ENCODE assay signal across 16 cellular contexts in genomic region chr3:155110996-155111901, GRCh38. TPM values are rescaled to one million over a fixed set of nuclear protein-coding genes. Genes with fewer than 3 reads are reported as not detected.
DNase-seq lines count a peak whose midpoint lies in the region; ATAC-seq, FAIRE-seq and TF ChIP-seq lines count a peak whose summit lies in the region.
"Had no signal": no experiment of that assay in that cellular context is flagged by ENCODE, and none has a peak within 500 bp of the region (broad histone marks: within the 10 kb centered on the region; RNA-seq: fewer than 3 reads in every experiment).

No MANE protein-coding gene starts in this region.

- no peaks in the 10 kb centered on the region for H3K36me3 ChIP-seq in mammary epithelial cell (ENCODE audit: insufficient read depth, low read length)
- no peaks in the 10 kb centered on the region for H3K36me3 ChIP-seq in endothelial cell of umbilical vein (ENCODE audit: control insufficient read depth in 2 of 2, extremely low read depth in 1 of 2, insufficient read depth in 2 of 2, low read length in 2 of 2)
- H3K36me3 ChIP-seq in thymus (ENCODE audit: control insufficient read depth, insufficient read depth) = no peaks in the 10 kb centered on the region
- H3K36me3 ChIP-seq in heart left ventricle = no peaks in the 10 kb centered on the region

- H2AFZ ChIP-seq in mammary epithelial cell (ENCODE audit: low read depth, low read length) (no peak overlapping the region), endothelial cell of umbilical vein (ENCODE audit: low read depth, low read length) (no peak overlapping the region)

- no peaks in the 10 kb centered on the region for H3K9me3 Mint-ChIP-seq in MCF 10A (ENCODE audit: unreplicated experiment)
- H3K9me3 Mint-ChIP-seq: activated naive CD4-positive, alpha-beta T cell treated with anti-CD3 and anti-CD28 coated beads for 36 hours had no signal

- H3K4me1 ChIP-seq in mammary epithelial cell (ENCODE audit: insufficient read depth, low read length) (no peaks in the 10 kb centered on the region), endothelial cell of umbilical vein (ENCODE audit: control insufficient read depth, extremely low read depth, insufficient read depth, low read length) (no peaks in the 10 kb centered on the region), thymus (ENCODE audit: control insufficient read depth, insufficient read depth, low read length) (peaks cover 28% of the 10 kb centered on the region), heart left ventricle (no peaks in the 10 kb centered on the region)

- intact Hi-C loops in MCF 10A (cut with micrococcal nuclease) (no loop called here), mammary epithelial cell (cut with micrococcal nuclease) (no loop called here), endothelial cell of umbilical vein (cut with micrococcal nuclease) (no loop called here), heart left ventricle (cut with DNase I) (no loop called here)

- H3K79me2 ChIP-seq in mammary epithelial cell (ENCODE audit: insufficient read depth, low read length) = no peaks in the 10 kb centered on the region
- no peaks in the 10 kb centered on the region for H3K79me2 ChIP-seq in endothelial cell of umbilical vein (ENCODE audit: control insufficient read depth, insufficient read depth, low read length)

- no peaks in the 10 kb centered on the region for H3K9me3 ChIP-seq in mammary epithelial cell (replicated peaks; ENCODE audit: insufficient read depth, low read length)
- H3K9me3 ChIP-seq in endothelial cell of umbilical vein (replicated peaks; ENCODE audit: control insufficient read depth, insufficient read depth, low read length) = no peaks in the 10 kb centered on the region
- no peaks in the 10 kb centered on the region for H3K9me3 ChIP-seq in thymus (ENCODE audit: control insufficient read depth)
- peaks cover 0 to 2% (median 0%) of the 10 kb centered on the region in 12 donors for H3K9me3 ChIP-seq in heart left ventricle

- no peak overlapping the region for H3K4me3 ChIP-seq in mammary epithelial cell (replicated peaks in 1 of 3; ENCODE audit: insufficient read depth in 1 of 3, low read depth in 2 of 3, low read length in 3 of 3)
- no peak overlapping the region for H3K4me3 ChIP-seq in endothelial cell of umbilical vein (replicated peaks in 1 of 3; ENCODE audit: insufficient read depth in 1 of 3, low read depth in 1 of 3, low read length in 3 of 3)
- no peak overlapping the region for H3K4me3 ChIP-seq in thymus (ENCODE audit: low read length)
- no peak overlapping the region for H3K4me3 ChIP-seq in heart left ventricle

- peak overlapping the region; percentile 40 for H3K27ac Mint-ChIP-seq in MCF 10A (ENCODE audit: low read depth, unreplicated experiment)
- H3K27ac Mint-ChIP-seq: activated naive CD4-positive, alpha-beta T cell treated with anti-CD3 and anti-CD28 coated beads for 36 hours had no signal

- H3K27me3 ChIP-seq in mammary epithelial cell (ENCODE audit: insufficient read depth, low read length) (no peaks in the 10 kb centered on the region), endothelial cell of umbilical vein (ENCODE audit: control insufficient read depth in 2 of 2, insufficient read depth in 2 of 2, low read length in 2 of 2) (no peaks in the 10 kb centered on the region), thymus (ENCODE audit: control insufficient read depth, insufficient read depth) (no peaks in the 10 kb centered on the region), heart left ventricle (no peaks in the 10 kb centered on the region)

- no peak for ATAC-seq in heart left ventricle
- no peak for ATAC-seq in GM18870 (IDR thresholded peaks at IDR 0.05; ENCODE audit: unreplicated experiment)

- no peaks in the 10 kb centered on the region for H3K27me3 Mint-ChIP-seq in MCF 10A (ENCODE audit: insufficient read depth, unreplicated experiment)

- dilution Hi-C loops in mammary epithelial cell (cut with HindIII; ENCODE audit: low sequenced_read_pairs) (no loop called here), endothelial cell of umbilical vein (cut with MboI; ENCODE audit: extremely low pct_ligation_motif_present, low sequenced_read_pairs) (no loop called here)

- in situ Hi-C loops in mammary epithelial cell (cut with MboI; ENCODE audit: low sequenced_read_pairs in 2 of 2) = no loop called here

- no peak for DNase-seq in MCF 10A (ENCODE audit: unreplicated experiment)
- DNase-seq in mammary epithelial cell = no peak
- peak; percentile 62 for DNase-seq in NCI-H526 treated with DMSO at 0.1 percent for 48 hours (lab: John Stamatoyannopoulos, UW)
- no peak for DNase-seq in endothelial cell of umbilical vein (ENCODE audit: low read depth, low spot score)
- no peak for DNase-seq in Kasumi-1 (lab: John Stamatoyannopoulos, UW)
- DNase-seq in heart left ventricle = no peak
- DNase-seq: activated CD8-positive, alpha-beta memory T cell treated with anti-CD3 and anti-CD28 coated beads, Interleukin-2, amount 50 U/mL, for 4 hours; activated naive CD4-positive, alpha-beta T cell treated with anti-CD3 and anti-CD28 coated beads for 36 hours; foreskin melanocyte; MV-4-11; NK-92 treated with Interleukin-12 subunit alpha and Interleukin-12 subunit beta, amount 100 ng/mL, for 24 hours; Right ventricle myocardium superior; stimulated activated CD4-positive, alpha-beta T cell treated with anti-CD3 and anti-CD28 coated beads, Interleukin-2, amount 100 ng/mL, for 24 hours; T-helper 9 cell had no signal

- no peak overlapping the region for H3K4me2 ChIP-seq in mammary epithelial cell (ENCODE audit: insufficient read depth, low read depth, low read length)
- no peak overlapping the region for H3K4me2 ChIP-seq in endothelial cell of umbilical vein (ENCODE audit: insufficient read depth, low read length)

- CTCF ChIA-PET in MCF 10A (lab: Yijun Ruan, JAX) (no interaction called here), mammary epithelial cell (lab: Charles Lee; ENCODE audit: low non-redundant PET) (no interaction called here), endothelial cell of umbilical vein (lab: Charles Lee) (no interaction called here)

- WGBS in mammary epithelial cell (ENCODE audit: low coverage, missing lambda C conversion rate) = 71% methylated on average over 11 of the region's 11 CpGs
- 11% methylated on average over 11 of the region's 11 CpGs for WGBS in thymus
- 67 to 72% (median 70%) methylated on average over 11 of the region's 11 CpGs for WGBS in heart left ventricle, 4 donors

- H3K4me1 Mint-ChIP-seq in MCF 10A (ENCODE audit: insufficient read depth, unreplicated experiment) = no peaks in the 10 kb centered on the region

- TF ChIP-seq POLR2A in endothelial cell of umbilical vein (IDR thresholded peaks at IDR 0.05; ENCODE audit: low read depth, low read length) (no peak), heart left ventricle (IDR thresholded peaks at IDR 0.05) (no peak)

- FAIRE-seq in endothelial cell of umbilical vein (lab: Jason Lieb, UNC) = peak; percentile 24

- H3K9me1 ChIP-seq in endothelial cell of umbilical vein (replicated peaks; ENCODE audit: control insufficient read depth, extremely low read depth, insufficient read depth, low read length) = no peaks in the 10 kb centered on the region

- no peak overlapping the region for H3K4me3 Mint-ChIP-seq in MCF 10A (ENCODE audit: unreplicated experiment)
- H3K4me3 Mint-ChIP-seq: activated naive CD4-positive, alpha-beta T cell treated with anti-CD3 and anti-CD28 coated beads for 36 hours had no signal

- peaks cover 8% of the 10 kb centered on the region for H3K36me3 Mint-ChIP-seq in MCF 10A (ENCODE audit: insufficient read depth, unreplicated experiment)

- H4K20me1 ChIP-seq in mammary epithelial cell (ENCODE audit: insufficient read depth, low read length) (no peaks in the 10 kb centered on the region), endothelial cell of umbilical vein (replicated peaks; ENCODE audit: control insufficient read depth, extremely low read depth, insufficient read depth, low read length) (no peaks in the 10 kb centered on the region)

- H3K9ac ChIP-seq in mammary epithelial cell (ENCODE audit: insufficient read depth, low read length) = no peak overlapping the region
- no peak overlapping the region for H3K9ac ChIP-seq in endothelial cell of umbilical vein (replicated peaks; ENCODE audit: extremely low read depth, insufficient read depth, low read length)

- H3K27ac ChIP-seq in mammary epithelial cell (ENCODE audit: insufficient read depth, low read depth, low read length) (no peak overlapping the region), endothelial cell of umbilical vein (ENCODE audit: insufficient read depth, low read depth, low read length) (no peak overlapping the region), thymus (ENCODE audit: low read depth) (peak overlapping the region; percentile 73), heart left ventricle (no peak overlapping the region)

- no TSS peak for BruUV-seq in MCF 10A (replicated peaks; lab: Mats Ljungman, UMichigan)
- no TSS peak for BruUV-seq in mammary epithelial cell (replicated peaks; lab: Mats Ljungman, UMichigan)
- BruUV-seq in endothelial cell of umbilical vein (replicated peaks; lab: Mats Ljungman, UMichigan) = no TSS peak

- no peak for TF ChIP-seq CTCF in MCF 10A (IDR thresholded peaks at IDR 0.05; ENCODE audit: unreplicated experiment)
- no peak for TF ChIP-seq CTCF in mammary epithelial cell (conservative IDR thresholded peaks at IDR 0.05 in 1 of 2, IDR thresholded peaks at IDR 0.05 in 1 of 2; ENCODE audit: extremely low read depth in 1 of 2, insufficient read depth in 1 of 2, low read depth in 1 of 2, low read length in 2 of 2)
- no peak for TF ChIP-seq CTCF in endothelial cell of umbilical vein (IDR thresholded peaks at IDR 0.05; ENCODE audit: extremely low read depth in 1 of 2, insufficient read depth in 1 of 2, low read depth in 1 of 2, low read length in 2 of 2)
- no peak for TF ChIP-seq CTCF in heart left ventricle (IDR thresholded peaks at IDR 0.05)

- POLR2A ChIA-PET in MCF 10A (lab: Yijun Ruan, JAX) (no interaction called here), endothelial cell of umbilical vein (lab: Charles Lee) (no interaction called here)

TF ChIP-seq in endothelial cell of umbilical vein, 7 proteins besides CTCF, POLR2A, EP300 and RAD21 (continues in another document):
- TF ChIP-seq FOS (IDR thresholded peaks at IDR 0.05; ENCODE audit: borderline replicate concordance, insufficient read depth, low read length) = no peak

RNA-seq across cellular contexts. Expression of gene MME, which starts 31.1 kb away (rescaled TPM):
- total RNA-seq in MCF 10A (2022) (26.3 and 37.0 TPM in 2 replicates), mammary epithelial cell (10 to 100 TPM; 22.5 to 94.5 TPM), endothelial cell of umbilical vein (8.4 and 10.5 TPM in 2 replicates), heart left ventricle (10 to 100 TPM in 1 of 9 donors, 1 to 10 TPM in 7, under 1 TPM in 1; 0.88 to 18.5 (median 5.3) TPM)
- polyA plus RNA-seq in mammary epithelial cell (8.4 TPM), endothelial cell of umbilical vein (5.6 and 6.0 TPM in 2 replicates), thymus (6.7 TPM), heart left ventricle (1 to 10 TPM in 1 of 2 donors, under 1 TPM in 1; 0.84 to 9.6 TPM)
- polyA minus RNA-seq in mammary epithelial cell (not detected), endothelial cell of umbilical vein (15.3 and 17.2 TPM in 2 replicates)
- polyA plus RNA-seq in endothelial cell of umbilical vein (2011; cell fraction: cytosol; rRNA removed) = 6.0 and 6.5 TPM in 2 replicates
- 4.1 and 5.7 TPM in 2 replicates for polyA plus RNA-seq in endothelial cell of umbilical vein (2011; cell fraction: nucleus; rRNA removed)
- 6.3 and 13.5 TPM in 2 replicates for polyA plus RNA-seq in endothelial cell of umbilical vein (2012)
- polyA minus RNA-seq in endothelial cell of umbilical vein (2011; cell fraction: cytosol; rRNA and poly(A)+ RNA removed) = not detected
- polyA minus RNA-seq in endothelial cell of umbilical vein (2011; cell fraction: nucleus; rRNA and poly(A)+ RNA removed) = 9.5 and 14.7 TPM in 2 replicates
- total RNA-seq: activated naive CD4-positive, alpha-beta T cell treated with anti-CD3 and anti-CD28 coated beads for 36 hours had no signal
